10 cellular contexts compared by ENCODE assay signal in the genomic region with DNA sequence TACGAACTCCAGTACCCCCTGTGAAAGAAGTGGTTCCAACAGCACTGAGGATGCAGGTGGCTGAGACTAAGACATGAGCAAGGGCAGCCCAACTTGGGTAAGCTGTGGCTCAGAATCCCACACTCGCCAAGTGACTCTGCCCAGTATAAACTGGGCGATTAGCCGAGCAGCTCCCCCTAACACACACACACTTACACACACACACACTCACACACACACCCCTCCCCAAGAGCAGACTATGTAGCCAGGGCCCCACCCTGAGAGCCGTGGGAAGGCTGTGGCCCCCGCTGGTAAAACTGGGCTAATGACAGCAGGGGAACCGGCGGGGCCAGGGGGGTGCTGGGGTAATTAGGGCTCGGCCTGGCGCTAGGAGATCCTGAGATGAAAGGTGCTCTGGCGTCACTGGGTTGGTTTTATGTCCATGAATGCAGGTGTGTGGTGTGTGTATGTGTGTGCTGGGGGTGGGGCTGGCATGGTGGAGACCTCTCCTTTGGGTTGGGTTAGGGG. TPM values are rescaled to one million over a fixed set of nuclear protein-coding genes. Genes with fewer than 3 reads are reported as not detected.
DNase-seq lines count a peak whose midpoint lies in the region; ATAC-seq, FAIRE-seq and TF ChIP-seq lines count a peak whose summit lies in the region.
"Had no signal": no experiment of that assay in that cellular context is flagged by ENCODE, and none has a peak within 500 bp of the region (broad histone marks: within the 10 kb centered on the region; RNA-seq: fewer than 3 reads in every experiment).

No MANE protein-coding gene starts in this region.

- BruUV-seq in GM12878 (replicated peaks; lab: Mats Ljungman, UMichigan) = no TSS peak

- H3K27me3 Mint-ChIP-seq in stimulated activated naive CD8-positive, alpha-beta T cell treated with anti-CD3 and anti-CD28 coated beads, Interleukin-15, Interleukin-2, amounts not matched to agents 100 ng/mL and 50 ng/mL, for 24 hours = no peaks in the 10 kb centered on the region

- ATAC-seq in stimulated activated naive CD8-positive, alpha-beta T cell treated with anti-CD3 and anti-CD28 coated beads, Interleukin-15, Interleukin-2, amounts not matched to agents 100 U/mL and 50 U/mL, for 24 hours = no peak
- ATAC-seq in GM12878 (no peak), GM18861 (IDR thresholded peaks at IDR 0.05; ENCODE audit: unreplicated experiment) (no peak)

- no peak for TF ChIP-seq EP300 in GM12878 (IDR thresholded peaks at IDR 0.05; ENCODE audit: borderline replicate concordance in 1 of 2, control insufficient read depth in 1 of 2, low read depth in 2 of 2, low read length in 2 of 2)

- H3K27ac Mint-ChIP-seq in stimulated activated naive CD8-positive, alpha-beta T cell treated with anti-CD3 and anti-CD28 coated beads, Interleukin-15, Interleukin-2, amounts not matched to agents 100 ng/mL and 50 ng/mL, for 24 hours = peak overlapping the region; percentile 71

- no peaks in the 10 kb centered on the region for H4K20me1 ChIP-seq in GM12878 (ENCODE audit: control insufficient read depth, insufficient read depth)

- intact Hi-C loops in GM12878 (cut with micrococcal nuclease; ENCODE audit: unreplicated experiment) = loop anchor here (10.0 kb wide), 1 partner anchor 103 kb away; no protein-coding TSS in a partner anchor
- intact Hi-C loops in vagina (cut with DNase I) = loop anchor here (2.0 to 10.0 kb wide), 3 partner anchors 25 to 113 kb away; partner anchors contain the start of gene RAPGEFL1

- H3K27me3 ChIP-seq in GM12878 (replicated peaks in 1 of 2; ENCODE audit: control insufficient read depth in 2 of 2, insufficient read depth in 2 of 2, low read length in 1 of 2) (peaks cover 10 to 11% of the 10 kb centered on the region in 2 experiments; a peak in 3 of 4 replicates), muscle layer of duodenum (ENCODE audit: low read depth, low read length) (no peaks in the 10 kb centered on the region), vagina (no peaks in the 10 kb centered on the region), BE2C (no peaks in the 10 kb centered on the region)

- H3K27ac ChIP-seq in GM12878 (ENCODE audit: control insufficient read depth, insufficient read depth) (no peak overlapping the region), muscle layer of duodenum (ENCODE audit: low read length) (peak overlapping the region; percentile 67), vagina (peak overlapping the region; percentile 81)

- no peaks in the 10 kb centered on the region for H3K9me3 Mint-ChIP-seq in stimulated activated naive CD8-positive, alpha-beta T cell treated with anti-CD3 and anti-CD28 coated beads, Interleukin-15, Interleukin-2, amounts not matched to agents 100 ng/mL and 50 ng/mL, for 24 hours

- no peak for FAIRE-seq in GM12878 (lab: Jason Lieb, UNC)
- FAIRE-seq: urothelium cell line had no signal

- POLR2A ChIA-PET in GM12878 (lab: Charles Lee) = no interaction called here

- H3K36me3 ChIP-seq in GM12878 (ENCODE audit: control insufficient read depth in 2 of 2, insufficient read depth in 2 of 2, low read length in 1 of 2) (no peaks in the 10 kb centered on the region), muscle layer of duodenum (ENCODE audit: control insufficient read depth in 1 of 2, insufficient read depth in 2 of 2, low read length in 2 of 2) (no peaks in the 10 kb centered on the region), vagina (no peaks in the 10 kb centered on the region), BE2C (no peaks in the 10 kb centered on the region)

- no peaks in the 10 kb centered on the region for H3K9me3 ChIP-seq in GM12878 (replicated peaks; ENCODE audit: control insufficient read depth, insufficient read depth, low read length)
- no peaks in the 10 kb centered on the region for H3K9me3 ChIP-seq in muscle layer of duodenum (ENCODE audit: control insufficient read depth in 1 of 2, low read length in 2 of 2)
- H3K9me3 ChIP-seq in vagina = no peaks in the 10 kb centered on the region
- no peaks in the 10 kb centered on the region for H3K9me3 ChIP-seq in BE2C

- RAD21 ChIA-PET in GM12878 (lab: Charles Lee; ENCODE audit: unreplicated experiment) = interaction anchor here (1.0 to 1.4 kb wide), 3 partner anchors 14 to 51 kb away, joined by 3 to 7 read pairs (median 5); no protein-coding TSS in a partner anchor

- CTCF ChIA-PET in GM12878 (lab: Yijun Ruan, JAX) = interaction anchor here (0.6 to 15.2 kb wide), 11 partner anchors 7 to 610 kb away, joined by 3 to 142 read pairs (median 4); partner anchors contain the start of gene MED24

- in situ Hi-C loops in GM12878 (cut with MboI) = no loop called here

- DNase-seq in stimulated activated naive CD8-positive, alpha-beta T cell treated with anti-CD3 and anti-CD28 coated beads, Interleukin-15, Interleukin-2, amounts not matched to agents 100 U/mL and 50 U/mL, for 24 hours = no peak
- no peak for DNase-seq in GM12878 (ENCODE audit: low read depth, low spot score)
- no peak for DNase-seq in vagina (ENCODE audit: extremely low spot score in 2 of 2)
- no peak for DNase-seq in BE2C
- DNase-seq in anterior cingulate cortex (lab: John Stamatoyannopoulos, UW) = no peak
- DNase-seq: MM.1S had no signal

- SMC1A ChIA-PET in GM12878 (lab: Charles Lee; ENCODE audit: uncharacterized antibody, unreplicated experiment) = interaction anchor here (0.7 to 2.4 kb wide), 6 partner anchors 7 to 107 kb away, joined by 3 to 13 read pairs (median 4); partner anchors contain the start of gene MED24

- TF ChIP-seq POLR2A in GM12878 (IDR thresholded peaks at IDR 0.05; ENCODE audit: low read depth, low read length) (no peak), vagina (IDR thresholded peaks at IDR 0.05) (no peak)

- no peak for TF ChIP-seq RAD21 in GM12878 (IDR thresholded peaks at IDR 0.05; ENCODE audit: insufficient read depth, low read depth, low read length)

- H3K4me1 Mint-ChIP-seq in stimulated activated naive CD8-positive, alpha-beta T cell treated with anti-CD3 and anti-CD28 coated beads, Interleukin-15, Interleukin-2, amounts not matched to agents 100 ng/mL and 50 ng/mL, for 24 hours (ENCODE audit: low read depth) = peaks cover 30% of the 10 kb centered on the region

- WGBS in GM12878 (ENCODE audit: insufficient coverage, insufficient replicate concordance, low lambda C conversion rate, missing lambda C conversion rate) = 56% methylated on average over 11 of the region's 11 CpGs

- TF ChIP-seq CTCF in GM12878 (IDR thresholded peaks at IDR 0.05 in 2 of 3, conservative IDR thresholded peaks at IDR 0.05 in 1 of 3; ENCODE audit: control insufficient read depth in 2 of 3, extremely low read depth in 1 of 3, insufficient read depth in 1 of 3, low read depth in 3 of 3, low read length in 3 of 3) = no peak
- TF ChIP-seq CTCF in vagina (IDR thresholded peaks at IDR 0.05) = no peak
- TF ChIP-seq CTCF in BE2C (IDR thresholded peaks at IDR 0.05; ENCODE audit: low read depth, low read length) = no peak

- H3K4me2 ChIP-seq in GM12878 (ENCODE audit: control insufficient read depth, insufficient read depth) = no peak overlapping the region

- H3K4me3 Mint-ChIP-seq in stimulated activated naive CD8-positive, alpha-beta T cell treated with anti-CD3 and anti-CD28 coated beads, Interleukin-15, Interleukin-2, amounts not matched to agents 100 ng/mL and 50 ng/mL, for 24 hours = peak overlapping the region; percentile 84

- no peak overlapping the region for H2AFZ ChIP-seq in GM12878 (ENCODE audit: control insufficient read depth, low read depth, low read length)

- H3K4me3 ChIP-seq in GM12878 (no peak overlapping the region), muscle layer of duodenum (ENCODE audit: low read depth in 1 of 2, low read length in 2 of 2) (no peak overlapping the region), vagina (no peak overlapping the region), BE2C (ENCODE audit: low read depth, low read length) (no peak overlapping the region)

- H3K4me1 ChIP-seq in GM12878 (ENCODE audit: control insufficient read depth, insufficient read depth, low read length) (peaks cover 5% of the 10 kb centered on the region), muscle layer of duodenum (ENCODE audit: control insufficient read depth in 1 of 2, insufficient read depth in 2 of 2, low read length in 2 of 2) (peaks cover 30 to 58% of the 10 kb centered on the region in 2 donors), vagina (peaks cover 50% of the 10 kb centered on the region), BE2C (peaks cover 11% of the 10 kb centered on the region)

- H3K36me3 Mint-ChIP-seq in stimulated activated naive CD8-positive, alpha-beta T cell treated with anti-CD3 and anti-CD28 coated beads, Interleukin-15, Interleukin-2, amounts not matched to agents 100 ng/mL and 50 ng/mL, for 24 hours (ENCODE audit: low read depth) = no peaks in the 10 kb centered on the region

- no peaks in the 10 kb centered on the region for H3K79me2 ChIP-seq in GM12878 (ENCODE audit: control insufficient read depth, insufficient read depth, low read length)

- no peak overlapping the region for H3K9ac ChIP-seq in GM12878 (ENCODE audit: control insufficient read depth, insufficient read depth, low read length)

RNA-seq across cellular contexts. Expression of gene THRA, which starts 1.2 kb away (rescaled TPM):
- total RNA-seq in GM12878 (2013; cell fraction: nucleolus; rRNA removed) = 3.8 and 5.5 TPM in 2 replicates
- total RNA-seq in GM12878 (2014; rRNA removed) (0.65 and 0.68 TPM in 2 replicates), GM12878 (2014; rRNA removed; fragmentation: Illumina TruSeq; extraction: Trizol) (0.63 and 0.64 TPM in 2 replicates), GM12878 (2021) (1.5 and 2.0 TPM in 2 replicates), vagina (40.3 TPM)
- 1.2 TPM for polyA plus RNA-seq in GM12878 (2011; ENCODE audit: low read depth)
- polyA plus RNA-seq in GM12878 (2011; rRNA removed) (0.81 and 1.1 TPM in 2 replicates), GM12878 (2014; fragmentation: Illumina TruSeq; extraction: Trizol) (1.0 and 1.2 TPM in 2 replicates), GM12878 (2014; fragmentation: Nextera tagmentation; extraction: Ambion mirVana) (under 1 TPM; 0.03 to 0.07 TPM), GM12878 (2014; rRNA removed) (0.64 and 0.81 TPM in 2 replicates), GM12878 (2016; fragmentation: Nextera tagmentation; extraction: Ambion mirVana) (under 1 TPM; 0.07 to 0.64 TPM)
- polyA plus RNA-seq in GM12878 (2011; cell fraction: cytosol; rRNA removed) = 1.5 TPM in 2 replicates
- 1.1 and 1.4 TPM in 2 replicates for polyA plus RNA-seq in GM12878 (2011; cell fraction: nucleus; rRNA removed)
- polyA plus RNA-seq in GM12878 (2012) = 1.9 and 2.2 TPM in 2 replicates
- polyA minus RNA-seq in GM12878 (2011; rRNA and poly(A)+ RNA removed) = 1.1 and 1.4 TPM in 2 replicates
- 0.42 and 0.80 TPM in 2 replicates for polyA minus RNA-seq in GM12878 (2011; cell fraction: cytosol; rRNA and poly(A)+ RNA removed)
- polyA minus RNA-seq in GM12878 (2011; cell fraction: nucleus; rRNA and poly(A)+ RNA removed) = 0.48 and 0.57 TPM in 2 replicates
- 233 TPM for polyA plus RNA-seq in BE2C (2012; ENCODE audit: insufficient read depth, insufficient read length, low read depth)

RNA-seq across cellular contexts. Expression of gene MED24, which starts 7.4 kb away (rescaled TPM):
- total RNA-seq in GM12878 (2013; cell fraction: nucleolus; rRNA removed) = 191 and 225 TPM in 2 replicates
- total RNA-seq in GM12878 (2014; rRNA removed) (33.5 and 40.6 TPM in 2 replicates), GM12878 (2014; rRNA removed; fragmentation: Illumina TruSeq; extraction: Trizol) (32.8 and 35.3 TPM in 2 replicates), GM12878 (2021) (74.1 and 84.7 TPM in 2 replicates), vagina (106 TPM)
- 47.6 TPM for polyA plus RNA-seq in GM12878 (2011; ENCODE audit: low read depth)
- polyA plus RNA-seq in GM12878 (2011; rRNA removed) (31.1 and 74.8 TPM in 2 replicates), GM12878 (2014; fragmentation: Illumina TruSeq; extraction: Trizol) (77.0 and 85.1 TPM in 2 replicates), GM12878 (2014; fragmentation: Nextera tagmentation; extraction: Ambion mirVana) (10 to 100 TPM in 1 of 2 experiments, 1 to 10 TPM in 1; 5.4 to 10.3 TPM), GM12878 (2014; rRNA removed) (58.6 and 75.5 TPM in 2 replicates), GM12878 (2016; fragmentation: Nextera tagmentation; extraction: Ambion mirVana) (10 to 100 TPM; 89.9 to 97.4 TPM)
- polyA plus RNA-seq in GM12878 (2011; cell fraction: cytosol; rRNA removed) = 78.2 and 80.7 TPM in 2 replicates
- polyA plus RNA-seq in GM12878 (2011; cell fraction: nucleus; rRNA removed) = 270 and 289 TPM in 2 replicates
- polyA plus RNA-seq in GM12878 (2012) = 54.5 and 59.0 TPM in 2 replicates
- 93.6 and 96.4 TPM in 2 replicates for polyA minus RNA-seq in GM12878 (2011; rRNA and poly(A)+ RNA removed)
- 54.1 and 61.4 TPM in 2 replicates for polyA minus RNA-seq in GM12878 (2011; cell fraction: cytosol; rRNA and poly(A)+ RNA removed)
- polyA minus RNA-seq in GM12878 (2011; cell fraction: nucleus; rRNA and poly(A)+ RNA removed) = 104 and 143 TPM in 2 replicates
- 173 TPM for polyA plus RNA-seq in BE2C (2012; ENCODE audit: insufficient read depth, insufficient read length, low read depth)

RNA-seq across cellular contexts. Expression of gene NR1D1, which starts 38.8 kb away (rescaled TPM):
- 5.0 TPM in 2 replicates for total RNA-seq in GM12878 (2013; cell fraction: nucleolus; rRNA removed)
- total RNA-seq in GM12878 (2014; rRNA removed) = 0.49 and 1.0 TPM in 2 replicates
- 0.31 and 0.37 TPM in 2 replicates for total RNA-seq in GM12878 (2014; rRNA removed; fragmentation: Illumina TruSeq; extraction: Trizol)
- 3.4 and 3.6 TPM in 2 replicates for total RNA-seq in GM12878 (2021)
- polyA plus RNA-seq in GM12878 (2011; ENCODE audit: low read depth) = 0.85 TPM
- 0.17 and 0.41 TPM in 2 replicates for polyA plus RNA-seq in GM12878 (2011; rRNA removed)
- 0.67 and 1.2 TPM in 2 replicates for polyA plus RNA-seq in GM12878 (2011; cell fraction: cytosol; rRNA removed)
- 5.1 and 5.9 TPM in 2 replicates for polyA plus RNA-seq in GM12878 (2011; cell fraction: nucleus; rRNA removed)
- 2.0 and 3.6 TPM in 2 replicates for polyA plus RNA-seq in GM12878 (2012)
- 0.44 and 1.8 TPM in 2 replicates for polyA plus RNA-seq in GM12878 (2014; fragmentation: Illumina TruSeq; extraction: Trizol)
- polyA plus RNA-seq in GM12878 (2014; fragmentation: Nextera tagmentation; extraction: Ambion mirVana) = under 1 TPM; 0.10 to 0.33 TPM
- 0.87 and 1.2 TPM in 2 replicates for polyA plus RNA-seq in GM12878 (2014; rRNA removed)
- 1 to 10 TPM; 1.8 to 2.6 TPM for polyA plus RNA-seq in GM12878 (2016; fragmentation: Nextera tagmentation; extraction: Ambion mirVana)
- 1.0 and 1.4 TPM in 2 replicates for polyA minus RNA-seq in GM12878 (2011; rRNA and poly(A)+ RNA removed)
- polyA minus RNA-seq in GM12878 (2011; cell fraction: cytosol; rRNA and poly(A)+ RNA removed) = 2.1 TPM in 2 replicates
- 3.1 and 6.0 TPM in 2 replicates for polyA minus RNA-seq in GM12878 (2011; cell fraction: nucleus; rRNA and poly(A)+ RNA removed)
- 15.0 TPM for total RNA-seq in vagina
- polyA plus RNA-seq in BE2C (2012; ENCODE audit: insufficient read depth, insufficient read length, low read depth) = 24.5 TPM

RNA-seq across cellular contexts. Expression of gene CSF3, which starts 46.3 kb away (rescaled TPM):
- not detected in 2 replicates for total RNA-seq in GM12878 (2013; cell fraction: nucleolus; rRNA removed)
- 0.16 TPM in 1 of 2 replicates, not detected in the other for total RNA-seq in GM12878 (2014; rRNA removed)
- total RNA-seq in GM12878 (2014; rRNA removed; fragmentation: Illumina TruSeq; extraction: Trizol) = 0.09 TPM in 1 of 2 replicates, not detected in the other
- 0.28 TPM in 1 of 2 replicates, not detected in the other for total RNA-seq in GM12878 (2021)
- polyA plus RNA-seq in GM12878 (2011; ENCODE audit: low read depth) = not detected
- polyA plus RNA-seq in GM12878 (2011; rRNA removed) = not detected in 2 replicates
- polyA plus RNA-seq in GM12878 (2011; cell fraction: cytosol; rRNA removed) = 0.06 and 0.13 TPM in 2 replicates
- 0.24 and 0.37 TPM in 2 replicates for polyA plus RNA-seq in GM12878 (2011; cell fraction: nucleus; rRNA removed)
- polyA plus RNA-seq in GM12878 (2012) = 0.15 and 0.22 TPM in 2 replicates
- 0.10 TPM in 1 of 2 replicates, not detected in the other for polyA plus RNA-seq in GM12878 (2014; fragmentation: Illumina TruSeq; extraction: Trizol)
- under 1 TPM in 1 of 2 experiments, not detected in 1; 0.09 TPM for polyA plus RNA-seq in GM12878 (2014; fragmentation: Nextera tagmentation; extraction: Ambion mirVana)
- polyA plus RNA-seq in GM12878 (2014; rRNA removed) = 0.23 and 0.36 TPM in 2 replicates
- under 1 TPM in 1 of 2 experiments, not detected in 1; 0.12 TPM for polyA plus RNA-seq in GM12878 (2016; fragmentation: Nextera tagmentation; extraction: Ambion mirVana)
- not detected in 2 replicates for polyA minus RNA-seq in GM12878 (2011; rRNA and poly(A)+ RNA removed)
- not detected in 2 replicates for polyA minus RNA-seq in GM12878 (2011; cell fraction: cytosol; rRNA and poly(A)+ RNA removed)
- not detected in 2 replicates for polyA minus RNA-seq in GM12878 (2011; cell fraction: nucleus; rRNA and poly(A)+ RNA removed)
- 25.3 TPM for total RNA-seq in vagina
- polyA plus RNA-seq in BE2C (2012; ENCODE audit: insufficient read depth, insufficient read length, low read depth) = not detected
